15 cellular contexts compared by ENCODE assay signal in genomic region chr10:14478201-14478600, GRCh38.
DNase-seq lines count a peak whose midpoint lies in the region; TF ChIP-seq lines count a peak whose summit lies in the region.
"Had no signal": no experiment of that assay in that cellular context is flagged by ENCODE, and none has a peak within 500 bp of the region (broad histone marks: within the 10 kb centered on the region; RNA-seq: fewer than 3 reads in every experiment).

No MANE protein-coding gene starts in this region.

- H3K27me3 ChIP-seq in brain microvascular endothelial cell (replicated peaks), result no peaks in the 10 kb centered on the region
- H3K27me3 ChIP-seq: MG63 had no signal

- H3K27me3 Mint-ChIP-seq in nephron (ENCODE audit: low read depth), result peaks cover 32% of the 10 kb centered on the region

- H3K27ac Mint-ChIP-seq in nephron, result peak overlapping the region; percentile 25 to 59 (median 27)
- H3K27ac Mint-ChIP-seq: HFFc6 had no signal

- in situ Hi-C loops in brain microvascular endothelial cell (cut with HindIII; ENCODE audit: low pct_ligation_motif_present, low sequenced_read_pairs), result no loop called here

- peak; percentile 11 for DNase-seq in activated CD8-positive, alpha-beta memory T cell treated with anti-CD3 and anti-CD28 coated beads for 24 hours
- DNase-seq in activated CD8-positive, alpha-beta memory T cell treated with anti-CD3 and anti-CD28 coated beads, Interleukin-2, amount 50 U/mL, for 4 hours, result no peak
- no peak for DNase-seq in brain microvascular endothelial cell
- no peak for DNase-seq in NCI-H1417 (lab: John Stamatoyannopoulos, UW)
- DNase-seq in Kasumi-1 (lab: John Stamatoyannopoulos, UW), result no peak
- DNase-seq in activated CD4-positive, alpha-beta T cell treated with anti-CD3 and anti-CD28 coated beads for 48 hours, result no peak
- no peak for DNase-seq in SW480 (ENCODE audit: low spot score)
- DNase-seq: CD8-positive, alpha-beta memory T cell; DND-41; KG1 had no signal

- no peaks in the 10 kb centered on the region for H3K36me3 ChIP-seq in brain microvascular endothelial cell (replicated peaks)
- H3K36me3 ChIP-seq: BLaER1, MG63 had no signal

- no peak overlapping the region for H3K4me3 ChIP-seq in brain microvascular endothelial cell (ENCODE audit: low read depth, low read length)
- H3K4me3 ChIP-seq: BLaER1, MG63 had no signal

- peak overlapping the region; percentile 50 for H3K27ac ChIP-seq in brain microvascular endothelial cell
- H3K27ac ChIP-seq: 22Rv1, BLaER1 had no signal

- no peak overlapping the region for H3K4me3 Mint-ChIP-seq in nephron
- H3K4me3 Mint-ChIP-seq: CD8-positive, alpha-beta memory T cell; HFFc6 had no signal

- H3K9me3 Mint-ChIP-seq in nephron, result no peaks in the 10 kb centered on the region
- H3K9me3 Mint-ChIP-seq: HFFc6 had no signal

- TF ChIP-seq CTCF in brain microvascular endothelial cell (IDR thresholded peaks at IDR 0.05; ENCODE audit: low read depth, low read length, missing control alignments) (no peak), nephron (IDR thresholded peaks at IDR 0.05; ENCODE audit: unreplicated experiment in 3 of 3) (no peak)

- H3K4me1 Mint-ChIP-seq in nephron, result peaks cover 25% of the 10 kb centered on the region
- H3K4me1 Mint-ChIP-seq: CD8-positive, alpha-beta memory T cell had no signal

- H3K36me3 Mint-ChIP-seq in nephron (ENCODE audit: low read depth), result no peaks in the 10 kb centered on the region
- H3K36me3 Mint-ChIP-seq: CD8-positive, alpha-beta memory T cell had no signal
